3 cellular contexts compared by ENCODE assay signal in the genomic region with DNA sequence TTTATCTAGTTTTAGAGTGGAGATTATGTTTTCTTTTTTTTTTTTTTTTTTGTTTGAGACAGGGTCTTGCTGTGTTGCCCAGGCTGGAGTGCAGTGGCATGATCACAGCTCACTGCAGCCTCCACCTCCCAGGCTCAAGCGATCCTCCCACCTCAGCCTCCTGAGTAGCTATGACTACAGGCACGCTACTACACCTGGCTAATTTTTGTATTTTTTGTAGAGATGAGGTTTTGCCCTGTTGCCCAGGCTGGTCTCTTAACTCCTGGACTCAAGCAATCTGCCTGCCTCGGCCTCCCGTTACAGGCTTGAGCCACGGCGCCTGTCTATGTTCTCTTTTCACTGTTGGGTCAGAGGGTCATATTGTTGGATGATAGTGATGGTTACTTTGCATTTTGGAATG. TPM values are rescaled to one million over a fixed set of nuclear protein-coding genes. Genes with fewer than 3 reads are reported as not detected.
"Had no signal": no experiment of that assay in that cellular context is flagged by ENCODE, and none has a peak within 500 bp of the region (broad histone marks: within the 10 kb centered on the region; RNA-seq: fewer than 3 reads in every experiment).

No MANE protein-coding gene starts in this region.

RNA-seq across cellular contexts. Expression of gene MPV17L, which starts 4.8 kb away (rescaled TPM):
- total RNA-seq: HT-29, HT1080, IMR-90 had no signal

RNA-seq across cellular contexts. Expression of gene NPIPA5, which starts 22.2 kb away (rescaled TPM):
- total RNA-seq: HT-29, IMR-90 had no signal
